Comparison of ENCODE assay signal across 20 cellular contexts in genomic region chr16:80982646-80983045, GRCh38.
"Had no signal": no experiment of that assay in that cellular context is flagged by ENCODE, and none has a peak within 500 bp of the region (broad histone marks: within the 10 kb centered on the region; RNA-seq: fewer than 3 reads in every experiment).

No MANE protein-coding gene starts in this region.

- H3K27ac Mint-ChIP-seq: memory B cell; mesothelial cell of epicardium; natural killer cell treated with Interleukin-12 subunit alpha and Interleukin-12 subunit beta and Interleukin-15 and Interleukin-18, amount 100 ng/mL, for 72 hours; progenitor cell of endocrine pancreas had no signal

- H3K36me3 ChIP-seq: pancreas had no signal

- H3K27me3 ChIP-seq: dorsolateral prefrontal cortex, heart left ventricle, pancreas, stomach, transverse colon had no signal

- H3K27ac ChIP-seq: dorsolateral prefrontal cortex, heart left ventricle, pancreas, stomach, thoracic aorta had no signal

- H3K4me3 Mint-ChIP-seq: memory B cell; mesothelial cell of epicardium; natural killer cell treated with Interleukin-12 subunit alpha and Interleukin-12 subunit beta and Interleukin-15 and Interleukin-18, amount 100 ng/mL, for 72 hours had no signal

- ATAC-seq: esophagus mucosa; heart left ventricle; natural killer cell treated with Interleukin-12 subunit alpha and Interleukin-12 subunit beta and Interleukin-15 and Interleukin-18, amount 100 ng/mL, for 72 hours; pancreas; right cardiac atrium had no signal

- H3K9me3 ChIP-seq: heart left ventricle, pancreas, stomach, thoracic aorta, transverse colon had no signal

- H3K27me3 Mint-ChIP-seq: memory B cell; natural killer cell treated with Interleukin-12 subunit alpha and Interleukin-12 subunit beta and Interleukin-15 and Interleukin-18, amount 100 ng/mL, for 72 hours; progenitor cell of endocrine pancreas had no signal

- DNase-seq: cortex of kidney; dorsolateral prefrontal cortex; effector CD8-positive, alpha-beta T cell; heart left ventricle; hippocampal formation; occipital lobe; pancreas; right cardiac atrium; small intestine; stimulated activated CD4-positive, alpha-beta T cell treated with anti-CD3 and anti-CD28 coated beads, Interleukin-12 subunit alpha, Interleukin-12 subunit beta, amount 100 ng/mL, for 4 hours; stimulated activated naive CD4-positive, alpha-beta T cell; stomach; substantia nigra; transverse colon had no signal

- H3K4me1 ChIP-seq: pancreas had no signal

- H3K9me3 Mint-ChIP-seq: memory B cell; mesothelial cell of epicardium; natural killer cell treated with Interleukin-12 subunit alpha and Interleukin-12 subunit beta and Interleukin-15 and Interleukin-18, amount 100 ng/mL, for 72 hours had no signal

- H3K4me3 ChIP-seq: dorsolateral prefrontal cortex, heart left ventricle, pancreas, stomach, thoracic aorta, transverse colon had no signal
